8 cellular contexts compared by ENCODE assay signal in the genomic region with DNA sequence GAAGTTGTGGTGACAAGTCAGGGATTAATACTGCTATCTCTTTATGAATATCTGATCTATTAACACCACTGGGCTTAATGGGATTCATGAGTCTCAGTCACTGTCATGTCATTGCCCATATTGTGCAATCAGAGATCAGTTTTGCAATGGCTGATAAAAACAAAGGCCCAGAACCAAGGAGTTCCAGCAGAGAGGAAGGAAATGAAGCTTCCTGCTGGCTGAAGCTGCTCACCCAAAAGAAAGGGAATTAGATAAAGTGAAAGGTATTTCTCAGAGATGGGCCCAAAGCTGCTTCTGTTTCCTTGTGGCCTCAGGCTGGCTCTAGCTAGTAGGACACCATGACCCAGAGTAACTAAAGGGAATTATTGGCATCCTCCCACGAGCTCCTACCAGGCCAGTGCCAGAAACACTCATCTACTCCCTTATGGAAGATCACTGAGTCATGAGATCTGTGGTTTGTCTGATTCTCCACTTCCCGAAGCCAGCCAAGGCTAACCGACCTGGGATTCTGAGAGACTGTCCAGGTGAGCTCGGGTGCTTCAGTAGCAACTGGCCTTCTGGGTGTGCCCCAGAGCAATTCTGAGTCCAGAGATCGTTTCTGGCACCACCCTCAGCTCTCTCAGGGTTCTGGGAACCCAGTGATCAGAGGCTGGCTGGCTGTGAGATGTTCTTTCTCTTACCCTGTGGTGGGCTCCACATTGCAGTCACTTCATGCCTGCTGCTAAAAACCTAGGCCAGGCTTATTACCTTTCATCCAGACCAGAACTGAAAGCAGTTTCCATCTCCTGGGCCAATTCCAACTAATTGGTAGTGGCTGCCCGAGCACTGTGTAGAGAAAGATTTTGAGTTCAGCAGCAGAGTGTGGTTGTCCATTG.
DNase-seq lines count a peak whose midpoint lies in the region; ATAC-seq, FAIRE-seq and TF ChIP-seq lines count a peak whose summit lies in the region.

No MANE protein-coding gene starts in this region.

- POLR2A ChIA-PET in K562 (lab: Yijun Ruan, JAX) = interaction anchor here (0.7 to 0.8 kb wide), 2 partner anchors 12 to 519 kb away, joined by 3 read pairs; no protein-coding TSS in a partner anchor

- in situ Hi-C loops in KBM-7 (cut with MboI; ENCODE audit: low pct_unique_long_range_greater_than_20kb, low sequenced_read_pairs) (no loop called here), K562 (cut with MboI) (no loop called here)

- peak; percentile 69 for FAIRE-seq in K562 (lab: Jason Lieb, UNC)

- TF ChIP-seq EP300 in K562 (IDR thresholded peaks at IDR 0.05; ENCODE audit: low read length) (no peak), suprapubic skin (IDR thresholded peaks at IDR 0.05) (no peak)

- no peaks in the 10 kb centered on the region for H3K79me2 ChIP-seq in K562 (ENCODE audit: control insufficient read depth, insufficient read depth, low read length)

- intact Hi-C loops in K562 (cut with micrococcal nuclease) = no loop called here

- no peak overlapping the region for H3K27ac ChIP-seq in K562 (ENCODE audit: extremely low read depth, low read depth, low read length)
- H3K27ac ChIP-seq in layer of hippocampus (ENCODE audit: low read depth, low read length) = peak overlapping the region; percentile 82
- H3K27ac ChIP-seq in suprapubic skin = peak overlapping the region; percentile 88

- H3K9me1 ChIP-seq in K562 (ENCODE audit: control insufficient read depth, insufficient read depth, low read length) = no peaks in the 10 kb centered on the region

- no peak for TF ChIP-seq RAD21 in K562 (CRISPR knock-in tag; conservative IDR thresholded peaks at IDR 0.05 in 1 of 2, IDR thresholded peaks at IDR 0.05 in 1 of 2)

- no peak for TF ChIP-seq POLR2A in K562 (conservative IDR thresholded peaks at IDR 0.05)
- TF ChIP-seq POLR2A in suprapubic skin (IDR thresholded peaks at IDR 0.05) = no peak

- H3K4me2 ChIP-seq in K562 (ENCODE audit: insufficient read depth, low read length) = no peak overlapping the region

- no peak overlapping the region for H3K4me3 ChIP-seq in K562
- H3K4me3 ChIP-seq in suprapubic skin = no peak overlapping the region

- CTCF ChIA-PET in K562 (lab: Yijun Ruan, JAX; ENCODE audit: low intra/inter-chr PET ratio) = no interaction called here

- no peaks in the 10 kb centered on the region for H4K20me1 ChIP-seq in K562 (replicated peaks; ENCODE audit: control insufficient read depth, insufficient read depth, low read length)

- H3K27me3 ChIP-seq in K562 (ENCODE audit: control insufficient read depth in 2 of 2, insufficient read depth in 2 of 2, low read length in 2 of 2) (no peaks in the 10 kb centered on the region), layer of hippocampus (ENCODE audit: control insufficient read depth, insufficient read depth, low read length) (no peaks in the 10 kb centered on the region), suprapubic skin (no peaks in the 10 kb centered on the region)

- TF ChIP-seq CTCF in K562 (IDR thresholded peaks at IDR 0.05 in 2 of 3, conservative IDR thresholded peaks at IDR 0.05 in 1 of 3; ENCODE audit: insufficient read depth in 2 of 3, low read depth in 1 of 3, low read length in 3 of 3) (no peak), suprapubic skin (IDR thresholded peaks at IDR 0.05) (no peak)

- peak overlapping the region in 1 of 2 experiments; percentile 70; a peak in 1 of 4 replicates for H3K9ac ChIP-seq in K562 (ENCODE audit: insufficient read depth in 1 of 2, low read depth in 2 of 2, low read length in 2 of 2)

- 12% methylated on average over 6 of the region's 6 CpGs for WGBS in K562 (ENCODE audit: insufficient coverage, low coverage, missing lambda C conversion rate)
- WGBS in suprapubic skin = 20% methylated on average over 6 of the region's 6 CpGs

- DNase-seq in AG08395 (ENCODE audit: low spot score) = peak; percentile 93
- DNase-seq in KBM-7 = peak; percentile 85
- DNase-seq in K562 (ENCODE audit: extremely low read depth in 1 of 4, low spot score in 3 of 4) = no peak
- peak in 1 of 2 donors; percentile 80 for DNase-seq in suprapubic skin (ENCODE audit: low spot score in 2 of 2)
- DNase-seq in central memory CD4-positive, alpha-beta T cell = no peak
- no peak for DNase-seq in occipital lobe (lab: John Stamatoyannopoulos, UW)

- H2AFZ ChIP-seq in K562 (ENCODE audit: low read depth, low read length) = peak overlapping the region; percentile 36; the same call in 1 of the 2 replicates

- ATAC-seq in K562 (peak; percentile 61), GM19035 (IDR thresholded peaks at IDR 0.05; ENCODE audit: unreplicated experiment) (no peak)

- no peaks in the 10 kb centered on the region for H3K9me3 ChIP-seq in K562 (replicated peaks; ENCODE audit: control insufficient read depth, insufficient read depth, low read depth, low read length)
- no peaks in the 10 kb centered on the region for H3K9me3 ChIP-seq in suprapubic skin

- H3K4me1 ChIP-seq in K562 (replicated peaks in 1 of 2; ENCODE audit: control insufficient read depth in 2 of 2, insufficient read depth in 2 of 2, low read length in 2 of 2) (peaks cover 5 to 14% of the 10 kb centered on the region in 2 experiments; a peak in 4 of 5 replicates), suprapubic skin (peaks cover 45% of the 10 kb centered on the region)

- H3K36me3 ChIP-seq in K562 (ENCODE audit: control insufficient read depth, insufficient read depth, low read length) (no peaks in the 10 kb centered on the region), suprapubic skin (no peaks in the 10 kb centered on the region)

- no TSS peak for BruUV-seq in K562 (replicated peaks; lab: Mats Ljungman, UMichigan)

TF ChIP-seq in K562, 482 proteins besides CTCF, POLR2A, EP300 and RAD21 (continues in another document):
- TF ChIP-seq MTA1 (IDR thresholded peaks at IDR 0.05; ENCODE audit: borderline replicate concordance) = no peak
- TF ChIP-seq, protein P1, sequence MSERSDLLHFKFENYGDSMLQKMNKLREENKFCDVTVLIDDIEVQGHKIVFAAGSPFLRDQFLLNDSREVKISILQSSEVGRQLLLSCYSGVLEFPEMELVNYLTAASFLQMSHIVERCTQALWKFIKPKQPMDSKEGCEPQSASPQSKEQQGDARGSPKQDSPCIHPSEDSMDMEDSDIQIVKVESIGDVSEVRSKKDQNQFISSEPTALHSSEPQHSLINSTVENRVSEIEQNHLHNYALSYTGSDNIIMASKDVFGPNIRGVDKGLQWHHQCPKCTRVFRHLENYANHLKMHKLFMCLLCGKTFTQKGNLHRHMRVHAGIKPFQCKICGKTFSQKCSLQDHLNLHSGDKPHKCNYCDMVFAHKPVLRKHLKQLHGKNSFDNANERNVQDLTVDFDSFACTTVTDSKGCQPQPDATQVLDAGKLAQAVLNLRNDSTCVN (CRISPR knock-in tag; IDR thresholded peaks at IDR 0.05) = no peak
- TF ChIP-seq ZNF121 (CRISPR knock-in tag; conservative IDR thresholded peaks at IDR 0.05) = no peak
- no peak for TF ChIP-seq POLR2G (IDR thresholded peaks at IDR 0.05; ENCODE audit: low read depth, low read length)
- no peak for TF ChIP-seq ZNF224 (CRISPR knock-in tag; IDR thresholded peaks at IDR 0.05)
- TF ChIP-seq RFX5 (IDR thresholded peaks at IDR 0.05; ENCODE audit: low read depth, low read length) = no peak
- peak; percentile 26 for TF ChIP-seq MEIS2 (IDR thresholded peaks at IDR 0.05; ENCODE audit: partially characterized antibody)
- TF ChIP-seq ETV6 (IDR thresholded peaks at IDR 0.05; ENCODE audit: borderline replicate concordance in 1 of 2, low read depth in 2 of 2, low read length in 1 of 2) = peak in 1 of 2 experiments; percentile 46; a peak in 1 of 4 replicates
- no peak for TF ChIP-seq ETV6 (CRISPR knock-in tag; IDR thresholded peaks at IDR 0.05; ENCODE audit: borderline replicate concordance)
- no peak for TF ChIP-seq NR2C2 (CRISPR knock-in tag; IDR thresholded peaks at IDR 0.05)
- TF ChIP-seq NR2C2 (tag; IDR thresholded peaks at IDR 0.05) = peak; percentile 37; the same call in 1 of the 2 replicates
- TF ChIP-seq DACH1 (IDR thresholded peaks at IDR 0.05; ENCODE audit: partially characterized antibody) = peak; percentile 77
- TF ChIP-seq NFE2 (IDR thresholded peaks at IDR 0.05; ENCODE audit: low read depth) = peak; percentile 28; the same call in 1 of the 2 replicates
- TF ChIP-seq TRIM28 (IDR thresholded peaks at IDR 0.05) = no peak
- peak; percentile 91 for TF ChIP-seq CEBPG (CRISPR knock-in tag; IDR thresholded peaks at IDR 0.05)
- peak; percentile 97 to 100 for TF ChIP-seq CEBPG (tag; conservative IDR thresholded peaks at IDR 0.05 in 1 of 2, IDR thresholded peaks at IDR 0.05 in 1 of 2)
- TF ChIP-seq HDAC3 (IDR thresholded peaks at IDR 0.05; ENCODE audit: borderline replicate concordance, partially characterized antibody) = no peak
- TF ChIP-seq FOSL1 (tag; conservative IDR thresholded peaks at IDR 0.05) = peak; percentile 68
- no peak for TF ChIP-seq MECOM (CRISPR knock-in tag; IDR thresholded peaks at IDR 0.05)
- peak in 1 of 2 experiments; percentile 47; a peak in 1 of 4 replicates for TF ChIP-seq TRIM24 (IDR thresholded peaks at IDR 0.05)
- TF ChIP-seq, protein P2, sequence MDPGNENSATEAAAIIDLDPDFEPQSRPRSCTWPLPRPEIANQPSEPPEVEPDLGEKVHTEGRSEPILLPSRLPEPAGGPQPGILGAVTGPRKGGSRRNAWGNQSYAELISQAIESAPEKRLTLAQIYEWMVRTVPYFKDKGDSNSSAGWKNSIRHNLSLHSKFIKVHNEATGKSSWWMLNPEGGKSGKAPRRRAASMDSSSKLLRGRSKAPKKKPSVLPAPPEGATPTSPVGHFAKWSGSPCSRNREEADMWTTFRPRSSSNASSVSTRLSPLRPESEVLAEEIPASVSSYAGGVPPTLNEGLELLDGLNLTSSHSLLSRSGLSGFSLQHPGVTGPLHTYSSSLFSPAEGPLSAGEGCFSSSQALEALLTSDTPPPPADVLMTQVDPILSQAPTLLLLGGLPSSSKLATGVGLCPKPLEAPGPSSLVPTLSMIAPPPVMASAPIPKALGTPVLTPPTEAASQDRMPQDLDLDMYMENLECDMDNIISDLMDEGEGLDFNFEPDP (CRISPR knock-in tag; IDR thresholded peaks at IDR 0.05) = no peak
- no peak for TF ChIP-seq NCOA6 (IDR thresholded peaks at IDR 0.05)
- TF ChIP-seq ZNF764 (CRISPR knock-in tag; IDR thresholded peaks at IDR 0.05; ENCODE audit: low read depth) = no peak
- no peak for TF ChIP-seq FOXJ3 (CRISPR knock-in tag; IDR thresholded peaks at IDR 0.05)

Comparison
In these comparisons a context has a peak if more than half of its experiments do, and no peak if none do; other contexts are left out.
1. DNase-seq: peak in AG08395 (single experiment) and KBM-7 (single experiment); none in K562 (0 of 4), central memory CD4-positive, alpha-beta T cell (single experiment) and occipital lobe (single experiment).